In genomic region chr11:12114487-12115033, GRCh38 we compare ENCODE assay signal across 17 cellular contexts. TPM values are rescaled to one million over a fixed set of nuclear protein-coding genes. Genes with fewer than 3 reads are reported as not detected.
DNase-seq lines count a peak whose midpoint lies in the region; ATAC-seq and TF ChIP-seq lines count a peak whose summit lies in the region.
"Had no signal": no experiment of that assay in that cellular context is flagged by ENCODE, and none has a peak within 500 bp of the region (broad histone marks: within the 10 kb centered on the region; RNA-seq: fewer than 3 reads in every experiment).

No MANE protein-coding gene starts in this region.

- WGBS in mammary epithelial cell (ENCODE audit: low coverage, missing lambda C conversion rate), result 91% methylated on average over 16 of the region's 16 CpGs

- dilution Hi-C loops in mammary epithelial cell (cut with HindIII; ENCODE audit: low sequenced_read_pairs), result loop anchor here (5.0 kb wide), 1 partner anchor 37 kb away; no protein-coding TSS in a partner anchor

- H3K4me2 ChIP-seq in mammary epithelial cell (ENCODE audit: insufficient read depth, low read depth, low read length), result peak overlapping the region; percentile 0

- peaks cover 53% of the 10 kb centered on the region for H3K4me1 Mint-ChIP-seq in central memory CD8-positive, alpha-beta T cell
- peaks cover 57% of the 10 kb centered on the region for H3K4me1 Mint-ChIP-seq in T-helper 2 cell treated with Interferon-gamma antibody and Interleukin-4, amounts not matched to agents 5 μg/mL and 100 μg/mL, for 36 hours (ENCODE audit: low read depth)

- H3K27ac Mint-ChIP-seq in central memory CD8-positive, alpha-beta T cell (ENCODE audit: low read depth), result peak overlapping the region; percentile 32
- H3K27ac Mint-ChIP-seq in T-helper 2 cell treated with Interferon-gamma antibody and Interleukin-4, amounts not matched to agents 5 μg/mL and 100 μg/mL, for 36 hours, result no peak overlapping the region
- H3K27ac Mint-ChIP-seq: activated naive CD4-positive, alpha-beta T cell treated with anti-CD3 and anti-CD28 coated beads, Interleukin-2, amount 50 U/mL, for 24 hours; nephron progenitor cell had no signal

- no peak for TF ChIP-seq CTCF in mammary epithelial cell (conservative IDR thresholded peaks at IDR 0.05 in 1 of 2, IDR thresholded peaks at IDR 0.05 in 1 of 2; ENCODE audit: extremely low read depth in 1 of 2, insufficient read depth in 1 of 2, low read depth in 1 of 2, low read length in 2 of 2)
- no peak for TF ChIP-seq CTCF in breast epithelium (IDR thresholded peaks at IDR 0.05)
- TF ChIP-seq CTCF in tibial artery (IDR thresholded peaks at IDR 0.05), result no peak

- no peaks in the 10 kb centered on the region for H3K9me3 Mint-ChIP-seq in central memory CD8-positive, alpha-beta T cell
- no peaks in the 10 kb centered on the region for H3K9me3 Mint-ChIP-seq in T-helper 2 cell treated with Interferon-gamma antibody and Interleukin-4, amounts not matched to agents 5 μg/mL and 100 μg/mL, for 36 hours
- H3K9me3 Mint-ChIP-seq: activated naive CD4-positive, alpha-beta T cell treated with anti-CD3 and anti-CD28 coated beads, Interleukin-2, amount 50 U/mL, for 24 hours; nephron progenitor cell had no signal

- no peak overlapping the region for H3K9ac ChIP-seq in mammary epithelial cell (ENCODE audit: insufficient read depth, low read length)

- H2AFZ ChIP-seq in mammary epithelial cell (ENCODE audit: low read depth, low read length), result no peak overlapping the region

- BruUV-seq in mammary epithelial cell (replicated peaks; lab: Mats Ljungman, UMichigan), result no TSS peak

- no peak for DNase-seq in mammary epithelial cell
- DNase-seq in breast epithelium (ENCODE audit: low spot score in 2 of 2), result no peak
- no peak for DNase-seq in central memory CD8-positive, alpha-beta T cell (ENCODE audit: low spot score in 2 of 2)
- DNase-seq in lung microvascular endothelial cell (ENCODE audit: low read depth in 2 of 2), result peak; percentile 80 to 91
- DNase-seq in tibial artery, result peak in 1 of 2 donors; percentile 75
- no peak for DNase-seq in kidney tubule cell (ENCODE audit: low spot score)
- no peak for DNase-seq in T-helper 2 cell treated with Interferon-gamma antibody and Interleukin-4, amounts not matched to agents 5 μg/mL and 100 μg/mL, for 36 hours (ENCODE audit: low spot score)
- DNase-seq: effector memory CD4-positive, alpha-beta T cell; glutamatergic neuron; GOT3; NCI-H187; NCI-H524 treated with DMSO at 0.1 percent for 48 hours; nephron progenitor cell; SHP77 treated with DMSO at 0.1 percent for 48 hours; small intestine had no signal

- in situ Hi-C loops in mammary epithelial cell (cut with MboI; ENCODE audit: low sequenced_read_pairs in 2 of 2), result no loop called here

- H3K36me3 ChIP-seq in mammary epithelial cell (ENCODE audit: insufficient read depth, low read length) (peaks cover 15% of the 10 kb centered on the region), breast epithelium (no peaks in the 10 kb centered on the region), tibial artery (peaks cover 0 to 7% (median 0%) of the 10 kb centered on the region in 3 donors)

- intact Hi-C loops in mammary epithelial cell (cut with micrococcal nuclease), result loop anchor here (5.0 to 10.0 kb wide), 3 partner anchors 123 to 180 kb away; no protein-coding TSS in a partner anchor
- intact Hi-C loops in breast epithelium (cut with DNase I; ENCODE audit: low total_unique reads), result no loop called here
- intact Hi-C loops in tibial artery (cut with DNase I; ENCODE audit: low total_unique reads), result no loop called here

- H3K9me3 ChIP-seq in mammary epithelial cell (replicated peaks; ENCODE audit: insufficient read depth, low read length) (no peaks in the 10 kb centered on the region), breast epithelium (no peaks in the 10 kb centered on the region), tibial artery (no peaks in the 10 kb centered on the region)

- TF ChIP-seq POLR2A in breast epithelium (IDR thresholded peaks at IDR 0.05), result no peak

- peaks cover 90% of the 10 kb centered on the region for H3K79me2 ChIP-seq in mammary epithelial cell (ENCODE audit: insufficient read depth, low read length)

- H3K27me3 ChIP-seq in mammary epithelial cell (ENCODE audit: insufficient read depth, low read length), result no peaks in the 10 kb centered on the region
- no peaks in the 10 kb centered on the region for H3K27me3 ChIP-seq in breast epithelium
- no peaks in the 10 kb centered on the region for H3K27me3 ChIP-seq in tibial artery

- H3K4me1 ChIP-seq in mammary epithelial cell (ENCODE audit: insufficient read depth, low read length), result peaks cover 63% of the 10 kb centered on the region
- H3K4me1 ChIP-seq in breast epithelium, result peaks cover 0 to 3% of the 10 kb centered on the region in 2 donors
- H3K4me1 ChIP-seq in tibial artery, result peaks cover 2 to 90% (median 58%) of the 10 kb centered on the region in 4 donors

- H4K20me1 ChIP-seq in mammary epithelial cell (ENCODE audit: insufficient read depth, low read length), result no peaks in the 10 kb centered on the region

- no peak overlapping the region for H3K4me3 Mint-ChIP-seq in central memory CD8-positive, alpha-beta T cell
- H3K4me3 Mint-ChIP-seq in T-helper 2 cell treated with Interferon-gamma antibody and Interleukin-4, amounts not matched to agents 5 μg/mL and 100 μg/mL, for 36 hours, result no peak overlapping the region
- H3K4me3 Mint-ChIP-seq: activated naive CD4-positive, alpha-beta T cell treated with anti-CD3 and anti-CD28 coated beads, Interleukin-2, amount 50 U/mL, for 24 hours; nephron progenitor cell had no signal

- no peaks in the 10 kb centered on the region for H3K27me3 Mint-ChIP-seq in central memory CD8-positive, alpha-beta T cell
- no peaks in the 10 kb centered on the region for H3K27me3 Mint-ChIP-seq in T-helper 2 cell treated with Interferon-gamma antibody and Interleukin-4, amounts not matched to agents 5 μg/mL and 100 μg/mL, for 36 hours (ENCODE audit: low read depth)
- H3K27me3 Mint-ChIP-seq: activated naive CD4-positive, alpha-beta T cell treated with anti-CD3 and anti-CD28 coated beads, Interleukin-2, amount 50 U/mL, for 24 hours had no signal

- H3K4me3 ChIP-seq in mammary epithelial cell (replicated peaks in 1 of 3; ENCODE audit: insufficient read depth in 1 of 3, low read depth in 2 of 3, low read length in 3 of 3) (no peak overlapping the region), breast epithelium (no peak overlapping the region), tibial artery (peak overlapping the region; percentile 89 to 95)

- peaks cover 6% of the 10 kb centered on the region for H3K36me3 Mint-ChIP-seq in central memory CD8-positive, alpha-beta T cell (ENCODE audit: insufficient read depth)
- H3K36me3 Mint-ChIP-seq in T-helper 2 cell treated with Interferon-gamma antibody and Interleukin-4, amounts not matched to agents 5 μg/mL and 100 μg/mL, for 36 hours (ENCODE audit: low read depth), result peaks cover 8% of the 10 kb centered on the region
- H3K36me3 Mint-ChIP-seq: activated naive CD4-positive, alpha-beta T cell treated with anti-CD3 and anti-CD28 coated beads, Interleukin-2, amount 50 U/mL, for 24 hours had no signal

- no peak overlapping the region for H3K27ac ChIP-seq in mammary epithelial cell (ENCODE audit: insufficient read depth, low read depth, low read length)
- peak overlapping the region in 1 of 2 donors; percentile 30 for H3K27ac ChIP-seq in breast epithelium
- H3K27ac ChIP-seq in tibial artery, result peak overlapping the region; percentile 94 to 99

- CTCF ChIA-PET in mammary epithelial cell (lab: Charles Lee; ENCODE audit: low non-redundant PET), result no interaction called here

- no peak for ATAC-seq in central memory CD8-positive, alpha-beta T cell (replicated peaks; ENCODE audit: extremely low read depth, poor library complexity, severe bottlenecking)
- ATAC-seq in GM21423 (IDR thresholded peaks at IDR 0.05; ENCODE audit: unreplicated experiment), result no peak

RNA-seq across cellular contexts. Expression of gene MICAL2, which starts 4.2 kb away (rescaled TPM):
- 100 to 1,000 TPM; 163 to 339 TPM for total RNA-seq in mammary epithelial cell
- 71.2 TPM for polyA plus RNA-seq in mammary epithelial cell
- 276 TPM for polyA minus RNA-seq in mammary epithelial cell
- 10 to 100 TPM; 30.9 to 52.4 (median 38.6) TPM for total RNA-seq in breast epithelium
- 98.7 and 140 TPM in 2 replicates for total RNA-seq in lung microvascular endothelial cell

Comparison
In these comparisons a context has a peak if more than half of its experiments do, and no peak if none do; other contexts are left out.
1. DNase-seq: peak in lung microvascular endothelial cell (2 of 2); none in mammary epithelial cell (single experiment), breast epithelium (0 of 2), central memory CD8-positive, alpha-beta T cell (0 of 2), kidney tubule cell (single experiment) and T-helper 2 cell treated with Interferon-gamma antibody and Interleukin-4, amounts not matched to agents 5 μg/mL and 100 μg/mL, for 36 hours (single experiment).
2. H3K4me3 ChIP-seq: peak in tibial artery (2 of 2); none in mammary epithelial cell (0 of 3) and breast epithelium (0 of 3).